Comparison of ENCODE assay signal across 15 cellular contexts in genomic region chr15:37900286-37901221, GRCh38. TPM values are rescaled to one million over a fixed set of nuclear protein-coding genes. Genes with fewer than 3 reads are reported as not detected.
DNase-seq lines count a peak whose midpoint lies in the region; ATAC-seq, FAIRE-seq and TF ChIP-seq lines count a peak whose summit lies in the region.
"Had no signal": no experiment of that assay in that cellular context is flagged by ENCODE, and none has a peak within 500 bp of the region (broad histone marks: within the 10 kb centered on the region; RNA-seq: fewer than 3 reads in every experiment).

No MANE protein-coding gene starts in this region.

- WGBS in mesodermal cell (ENCODE audit: insufficient coverage in 2 of 2), 2 experiments = 87 to 92% methylated on average over 5 to 6 of the region's 7 CpGs
- 70 to 83% methylated on average over 7 of the region's 7 CpGs for WGBS in heart right ventricle, 2 donors

- ATAC-seq in stimulated activated effector memory CD8-positive, alpha-beta T cell treated with anti-CD3 and anti-CD28 coated beads, Interleukin-12 subunit alpha, Interleukin-12 subunit beta, amount 100 ng/mL, for 72 hours = no peak
- no peak for ATAC-seq in HG02870 (IDR thresholded peaks at IDR 0.05; ENCODE audit: unreplicated experiment)
- ATAC-seq in heart right ventricle = no peak
- ATAC-seq: CD8-positive, alpha-beta T cell; gastrocnemius medialis had no signal

- H3K9me3 Mint-ChIP-seq in stimulated activated effector memory CD8-positive, alpha-beta T cell treated with anti-CD3 and anti-CD28 coated beads, Interleukin-12 subunit alpha, Interleukin-12 subunit beta, amount 100 ng/mL, for 72 hours = no peaks in the 10 kb centered on the region
- H3K9me3 Mint-ChIP-seq: CD8-positive, alpha-beta T cell had no signal

- H3K9me3 ChIP-seq in mesodermal cell (ENCODE audit: control insufficient read depth, low read length) (no peaks in the 10 kb centered on the region), heart right ventricle (no peaks in the 10 kb centered on the region)
- H3K9me3 ChIP-seq: gastrocnemius medialis, tibial artery had no signal

- H3K4me3 ChIP-seq in bronchial epithelial cell (ENCODE audit: low read depth, low read length) (no peak overlapping the region), mesodermal cell (ENCODE audit: extremely low read depth, insufficient read depth, low read length, poor library complexity, severe bottlenecking) (no peak overlapping the region), heart right ventricle (no peak overlapping the region)
- H3K4me3 ChIP-seq: gastrocnemius medialis, tibial artery had no signal

- TF ChIP-seq CTCF in bronchial epithelial cell (IDR thresholded peaks at IDR 0.05; ENCODE audit: insufficient read depth, low read length, severe bottlenecking) (no peak), heart right ventricle (IDR thresholded peaks at IDR 0.05) (no peak)

- H3K4me3 Mint-ChIP-seq in stimulated activated effector memory CD8-positive, alpha-beta T cell treated with anti-CD3 and anti-CD28 coated beads, Interleukin-12 subunit alpha, Interleukin-12 subunit beta, amount 100 ng/mL, for 72 hours = no peak overlapping the region
- H3K4me3 Mint-ChIP-seq: CD8-positive, alpha-beta T cell had no signal

- H3K27ac ChIP-seq in mesodermal cell (ENCODE audit: low read depth, low read length, severe bottlenecking) = peak overlapping the region; percentile 77
- H3K27ac ChIP-seq in heart right ventricle = no peak overlapping the region
- H3K27ac ChIP-seq: gastrocnemius medialis, tibial artery had no signal

- H3K27me3 ChIP-seq in bronchial epithelial cell (ENCODE audit: control insufficient read depth, insufficient read depth, low read length) (no peaks in the 10 kb centered on the region), heart right ventricle (peaks cover 0 to 4% (median 0%) of the 10 kb centered on the region in 7 donors)
- H3K27me3 ChIP-seq: tibial artery had no signal

- intact Hi-C loops in heart right ventricle (cut with DNase I) = no loop called here

- peak; percentile 67 for DNase-seq in AG08395 (ENCODE audit: low spot score)
- DNase-seq in LHCN-M2 (ENCODE audit: low read depth) = peak; percentile 62
- peak; percentile 75 for DNase-seq in bronchial epithelial cell (ENCODE audit: low read depth)
- DNase-seq in NCI-H2227 treated with DMSO at 0.1 percent for 48 hours (lab: John Stamatoyannopoulos, UW) = no peak
- no peak for DNase-seq in stimulated activated effector memory CD8-positive, alpha-beta T cell treated with anti-CD3 and anti-CD28 coated beads, Interleukin-12 subunit alpha, Interleukin-12 subunit beta, amount 100 ng/mL, for 72 hours (ENCODE audit: low spot score in 2 of 2)
- DNase-seq in heart right ventricle = no peak
- DNase-seq: activated CD4-positive, alpha-beta T cell treated with anti-CD3 and anti-CD28 coated beads for 48 hours; activated effector memory CD4-positive, alpha-beta T cell treated with Interleukin-2 at 50 U/mL for 16 hours; CD8-positive, alpha-beta T cell; gastrocnemius medialis; NCI-H526; tibial artery had no signal

- H3K36me3 ChIP-seq in bronchial epithelial cell (ENCODE audit: control insufficient read depth, insufficient read depth, low read length) = no peaks in the 10 kb centered on the region
- H3K36me3 ChIP-seq in mesodermal cell (ENCODE audit: control insufficient read depth, insufficient read depth, low read length) = no peaks in the 10 kb centered on the region
- H3K36me3 ChIP-seq in heart right ventricle = no peaks in the 10 kb centered on the region
- H3K36me3 ChIP-seq: gastrocnemius medialis, tibial artery had no signal

- no peak overlapping the region for H3K27ac Mint-ChIP-seq in stimulated activated effector memory CD8-positive, alpha-beta T cell treated with anti-CD3 and anti-CD28 coated beads, Interleukin-12 subunit alpha, Interleukin-12 subunit beta, amount 100 ng/mL, for 72 hours
- H3K27ac Mint-ChIP-seq: CD8-positive, alpha-beta T cell had no signal

- no peak for FAIRE-seq in bronchial epithelial cell (lab: Jason Lieb, UNC)

- H3K4me1 Mint-ChIP-seq in stimulated activated effector memory CD8-positive, alpha-beta T cell treated with anti-CD3 and anti-CD28 coated beads, Interleukin-12 subunit alpha, Interleukin-12 subunit beta, amount 100 ng/mL, for 72 hours = no peaks in the 10 kb centered on the region

- no peaks in the 10 kb centered on the region for H3K36me3 Mint-ChIP-seq in stimulated activated effector memory CD8-positive, alpha-beta T cell treated with anti-CD3 and anti-CD28 coated beads, Interleukin-12 subunit alpha, Interleukin-12 subunit beta, amount 100 ng/mL, for 72 hours
- H3K36me3 Mint-ChIP-seq: CD8-positive, alpha-beta T cell had no signal

- H3K4me1 ChIP-seq in mesodermal cell (ENCODE audit: control insufficient read depth, insufficient read depth, low read length, poor library complexity, severe bottlenecking) (peaks cover 21% of the 10 kb centered on the region), heart right ventricle (no peaks in the 10 kb centered on the region)
- H3K4me1 ChIP-seq: gastrocnemius medialis had no signal

RNA-seq across cellular contexts. Expression of gene TMCO5A, which starts 33.9 kb away (rescaled TPM):
- total RNA-seq in LHCN-M2 (2014; rRNA removed) = not detected in 2 replicates
- not detected for polyA plus RNA-seq in LHCN-M2 (2012)
- not detected in 2 replicates for total RNA-seq in bronchial epithelial cell
- polyA plus RNA-seq in mesodermal cell (2013, experiment 1 of 2) = not detected
- not detected for polyA plus RNA-seq in mesodermal cell (2013, experiment 2 of 2)
- total RNA-seq in heart right ventricle = not detected
- not detected for polyA plus RNA-seq in heart right ventricle
- total RNA-seq: CD8-positive, alpha-beta T cell; cerebellum; gastrocnemius medialis had no signal

Comparison
In these comparisons a context has a peak if more than half of its experiments do, and no peak if none do; other contexts are left out.
1. DNase-seq: peak in AG08395 (single experiment), LHCN-M2 (single experiment) and bronchial epithelial cell (single experiment); none in NCI-H2227 treated with DMSO at 0.1 percent for 48 hours (single experiment), stimulated activated effector memory CD8-positive, alpha-beta T cell treated with anti-CD3 and anti-CD28 coated beads, Interleukin-12 subunit alpha, Interleukin-12 subunit beta, amount 100 ng/mL, for 72 hours (0 of 2) and heart right ventricle (0 of 2).